In genomic region chr3:121834079-121834730, GRCh38 we compare ENCODE assay signal across 8 cellular contexts. TPM values are rescaled to one million over a fixed set of nuclear protein-coding genes. Genes with fewer than 3 reads are reported as not detected.
DNase-seq lines count a peak whose midpoint lies in the region; ATAC-seq and TF ChIP-seq lines count a peak whose summit lies in the region.

No MANE protein-coding gene starts in this region.

- peak overlapping the region; percentile 25 for H3K27ac ChIP-seq in RWPE2 (ENCODE audit: poor library complexity, severe bottlenecking)

- peak overlapping the region; percentile 83 to 98 (median 92) for H3K27ac Mint-ChIP-seq in naive B cell

- H3K36me3 Mint-ChIP-seq in naive B cell, result peaks cover 9 to 17% of the 10 kb centered on the region in 2 donors

- peaks cover 14% of the 10 kb centered on the region for H3K4me1 ChIP-seq in RWPE2 (ENCODE audit: insufficient read depth, poor library complexity, severe bottlenecking)

- H3K9me3 ChIP-seq in RWPE2 (ENCODE audit: severe bottlenecking), result no peaks in the 10 kb centered on the region

- H3K27me3 ChIP-seq in RWPE2 (ENCODE audit: insufficient read depth, poor library complexity, severe bottlenecking), result no peaks in the 10 kb centered on the region

- ATAC-seq in RWPE2 (ENCODE audit: low read depth) (peak; percentile 2; the same call in 1 of the 3 replicates), naive B cell (ENCODE audit: low read depth in 2 of 2) (peak in 1 of 2 donors; percentile 0), HG03442 (IDR thresholded peaks at IDR 0.05; ENCODE audit: unreplicated experiment) (no peak)

- in situ Hi-C loops in GM13977 (cut with MboI; ENCODE audit: low pct_unique_long_range_greater_than_20kb, low sequenced_read_pairs, unreplicated experiment), result no loop called here

- H3K4me3 ChIP-seq in RWPE2 (ENCODE audit: severe bottlenecking), result peak overlapping the region; percentile 71
- H3K4me3 ChIP-seq in epithelial cell of esophagus (ENCODE audit: low read length), result peak overlapping the region; percentile 86

- H3K36me3 ChIP-seq in RWPE2 (ENCODE audit: low read depth), result peaks cover 45% of the 10 kb centered on the region

- H3K4me1 Mint-ChIP-seq in naive B cell, result peaks cover 58% of the 10 kb centered on the region in 3 donors

- TF ChIP-seq CTCF in GM13977 (IDR thresholded peaks at IDR 0.05; ENCODE audit: extremely low read depth, insufficient read depth, missing control alignments) (no peak), RWPE2 (IDR thresholded peaks at IDR 0.05; ENCODE audit: poor library complexity, severe bottlenecking) (no peak), epithelial cell of esophagus (IDR thresholded peaks at IDR 0.05; ENCODE audit: insufficient read depth, low read depth, low read length, missing control alignments) (no peak)

- H3K4me3 Mint-ChIP-seq in naive B cell, result peak overlapping the region; percentile 90 to 100 (median 96)

- H3K9me3 Mint-ChIP-seq in naive B cell, result no peaks in the 10 kb centered on the region

- H3K27me3 Mint-ChIP-seq in naive B cell, result no peaks in the 10 kb centered on the region

- DNase-seq in AG08396 (ENCODE audit: low spot score) (peak; percentile 28), GM13977 (ENCODE audit: low spot score) (peak; percentile 28), RWPE2 (ENCODE audit: low spot score) (no peak), epithelial cell of esophagus (ENCODE audit: low read depth) (peak; percentile 51), naive B cell (no peak), amniotic stem cell (lab: John Stamatoyannopoulos, UW) (no peak), HUDEP-2 (lab: John Stamatoyannopoulos, UW; ENCODE audit: unreplicated experiment in 76 of 76) (no peak)

RNA-seq across cellular contexts. Expression of gene IQCB1, which starts 0.7 kb away (rescaled TPM):
- polyA plus RNA-seq in naive B cell (ENCODE audit: low read depth in 6 of 6), result 10 to 100 TPM; 40.4 to 53.9 (median 46.7) TPM

RNA-seq across cellular contexts. Expression of gene EAF2, which starts 0.8 kb away (rescaled TPM):
- 100 to 1,000 TPM; 431 to 811 (median 611) TPM for polyA plus RNA-seq in naive B cell (ENCODE audit: low read depth in 6 of 6)

RNA-seq across cellular contexts. Expression of gene SLC15A2, which starts 60.0 kb away (rescaled TPM):
- 1 to 10 TPM in 5 of 6 donors, not detected in 1; 1.1 to 4.6 (median 3.0) TPM for polyA plus RNA-seq in naive B cell (ENCODE audit: low read depth in 6 of 6)

Comparison
In these comparisons a context has a peak if more than half of its experiments do, and no peak if none do; other contexts are left out.
1. DNase-seq: peak in AG08396 (single experiment), GM13977 (single experiment) and epithelial cell of esophagus (single experiment); none in RWPE2 (single experiment), naive B cell (single experiment), amniotic stem cell (single experiment) and HUDEP-2 (0 of 76).